10 cellular contexts compared by ENCODE assay signal in the genomic region with DNA sequence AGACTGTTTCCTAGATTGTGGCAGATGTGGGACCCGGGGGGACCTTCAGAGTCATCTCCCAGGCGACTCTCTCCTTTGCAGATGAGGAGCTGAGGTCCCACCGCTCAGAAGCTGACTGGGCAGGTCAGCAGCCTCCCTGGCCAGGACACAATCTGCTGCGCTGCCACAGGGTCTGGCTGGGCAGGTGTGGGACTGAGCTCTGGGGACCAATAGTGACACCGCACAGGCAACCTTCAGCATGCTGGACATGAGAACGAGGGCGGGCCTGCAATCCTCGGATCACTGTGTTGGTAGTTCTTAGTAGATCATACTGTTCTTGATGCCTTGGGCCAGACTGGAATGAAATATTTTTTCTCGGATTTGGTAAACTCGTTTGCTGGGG. TPM values are rescaled to one million over a fixed set of nuclear protein-coding genes. Genes with fewer than 3 reads are reported as not detected.
DNase-seq lines count a peak whose midpoint lies in the region; ATAC-seq, FAIRE-seq and TF ChIP-seq lines count a peak whose summit lies in the region.
"Had no signal": no experiment of that assay in that cellular context is flagged by ENCODE, and none has a peak within 500 bp of the region (broad histone marks: within the 10 kb centered on the region; RNA-seq: fewer than 3 reads in every experiment).

No MANE protein-coding gene starts in this region.

- H3K36me3 ChIP-seq in GM23338 (ENCODE audit: insufficient read depth) (peaks cover 24% of the 10 kb centered on the region), kidney (ENCODE audit: control insufficient read depth in 1 of 2, insufficient read depth in 2 of 2, low read length in 2 of 2) (peaks cover 2 to 6% of the 10 kb centered on the region in 2 donors)

- H3K27ac ChIP-seq in GM23338 (ENCODE audit: low read depth) (peak overlapping the region; percentile 81; the same call in 1 of the 2 replicates), caudate nucleus (ENCODE audit: low read depth, low read length) (peak overlapping the region; percentile 91), kidney (ENCODE audit: low read depth in 2 of 2, low read length in 2 of 2) (peak overlapping the region; percentile 88 to 96)

- H3K4me1 ChIP-seq in GM23338 (ENCODE audit: insufficient read depth) (peaks cover 47% of the 10 kb centered on the region), kidney (ENCODE audit: control insufficient read depth in 1 of 2, insufficient read depth in 1 of 2, low read depth in 1 of 2, low read length in 2 of 2) (peaks cover 18 to 24% of the 10 kb centered on the region in 2 donors)

- intact Hi-C loops in kidney (cut with DNase I), result no loop called here

- no peak overlapping the region for H3K4me3 Mint-ChIP-seq in GM23338

- H3K4me1 Mint-ChIP-seq in GM23338, result peaks cover 52% of the 10 kb centered on the region

- no peak overlapping the region for H3K4me3 ChIP-seq in GM23338
- peak overlapping the region; percentile 4 to 35 for H3K4me3 ChIP-seq in kidney (ENCODE audit: low read length in 2 of 2)
- H3K4me3 ChIP-seq in skeletal muscle cell (ENCODE audit: low read depth, low read length), result peak overlapping the region; percentile 29

- H3F3A ChIP-seq in GM23338 (replicated peaks; ENCODE audit: low read depth), result peaks cover 27% of the 10 kb centered on the region

- ATAC-seq in GM23338 (no peak), HG02938 (IDR thresholded peaks at IDR 0.05; ENCODE audit: unreplicated experiment) (no peak), GM18861 (IDR thresholded peaks at IDR 0.05; ENCODE audit: unreplicated experiment) (no peak)

- peaks cover 0 to 7% of the 10 kb centered on the region in 2 donors for H3K9me3 ChIP-seq in kidney (ENCODE audit: control insufficient read depth in 1 of 2, low read length in 2 of 2)

- TF ChIP-seq CTCF in GM23338 (conservative IDR thresholded peaks at IDR 0.05; ENCODE audit: low read depth in 2 of 2) (no peak), kidney (IDR thresholded peaks at IDR 0.05; ENCODE audit: borderline replicate concordance, extremely low read depth, insufficient read depth) (no peak)

- H3K27me3 ChIP-seq in GM23338 (ENCODE audit: insufficient read depth), result no peaks in the 10 kb centered on the region

- no peak for FAIRE-seq in kidney (lab: Jason Lieb, UNC)

- H3K27me3 Mint-ChIP-seq in GM23338 (ENCODE audit: insufficient read depth, low read depth, poor library complexity), result peaks cover 13% of the 10 kb centered on the region

- no peaks in the 10 kb centered on the region for H3K79me2 ChIP-seq in GM23338 (replicated peaks; ENCODE audit: insufficient read depth)

- no peak overlapping the region for H2AFZ ChIP-seq in GM23338

- H3K9ac ChIP-seq in kidney (ENCODE audit: low read length in 2 of 2), result peak overlapping the region; percentile 17 to 65

- H3K4me2 ChIP-seq in GM23338, result peak overlapping the region; percentile 40; the same call in 1 of the 2 replicates

- peak overlapping the region; percentile 69 for H3K27ac Mint-ChIP-seq in GM23338

- H4K20me1 ChIP-seq in GM23338 (replicated peaks; ENCODE audit: insufficient read depth), result no peaks in the 10 kb centered on the region

- H3K36me3 Mint-ChIP-seq in GM23338 (ENCODE audit: low read depth), result peaks cover 75% of the 10 kb centered on the region

- peaks cover 68% of the 10 kb centered on the region for H3K9me3 Mint-ChIP-seq in GM23338

- H3K9me2 ChIP-seq in GM23338 (ENCODE audit: insufficient read depth), result peaks cover 3% of the 10 kb centered on the region; the same call in 1 of the 2 replicates

- DNase-seq in GM23338 (ENCODE audit: low spot score) (no peak), caudate nucleus (lab: John Stamatoyannopoulos, UW) (peak in 1 of 61 donors; percentile 67), kidney (no peak), skeletal muscle cell (ENCODE audit: low read depth) (no peak), AG20443 (ENCODE audit: low spot score) (no peak), dermis blood vessel endothelial cell (no peak)

TF ChIP-seq in GM23338, 12 proteins besides CTCF, POLR2A, EP300 and RAD21 (continues in another document):
- TF ChIP-seq, protein P1, sequence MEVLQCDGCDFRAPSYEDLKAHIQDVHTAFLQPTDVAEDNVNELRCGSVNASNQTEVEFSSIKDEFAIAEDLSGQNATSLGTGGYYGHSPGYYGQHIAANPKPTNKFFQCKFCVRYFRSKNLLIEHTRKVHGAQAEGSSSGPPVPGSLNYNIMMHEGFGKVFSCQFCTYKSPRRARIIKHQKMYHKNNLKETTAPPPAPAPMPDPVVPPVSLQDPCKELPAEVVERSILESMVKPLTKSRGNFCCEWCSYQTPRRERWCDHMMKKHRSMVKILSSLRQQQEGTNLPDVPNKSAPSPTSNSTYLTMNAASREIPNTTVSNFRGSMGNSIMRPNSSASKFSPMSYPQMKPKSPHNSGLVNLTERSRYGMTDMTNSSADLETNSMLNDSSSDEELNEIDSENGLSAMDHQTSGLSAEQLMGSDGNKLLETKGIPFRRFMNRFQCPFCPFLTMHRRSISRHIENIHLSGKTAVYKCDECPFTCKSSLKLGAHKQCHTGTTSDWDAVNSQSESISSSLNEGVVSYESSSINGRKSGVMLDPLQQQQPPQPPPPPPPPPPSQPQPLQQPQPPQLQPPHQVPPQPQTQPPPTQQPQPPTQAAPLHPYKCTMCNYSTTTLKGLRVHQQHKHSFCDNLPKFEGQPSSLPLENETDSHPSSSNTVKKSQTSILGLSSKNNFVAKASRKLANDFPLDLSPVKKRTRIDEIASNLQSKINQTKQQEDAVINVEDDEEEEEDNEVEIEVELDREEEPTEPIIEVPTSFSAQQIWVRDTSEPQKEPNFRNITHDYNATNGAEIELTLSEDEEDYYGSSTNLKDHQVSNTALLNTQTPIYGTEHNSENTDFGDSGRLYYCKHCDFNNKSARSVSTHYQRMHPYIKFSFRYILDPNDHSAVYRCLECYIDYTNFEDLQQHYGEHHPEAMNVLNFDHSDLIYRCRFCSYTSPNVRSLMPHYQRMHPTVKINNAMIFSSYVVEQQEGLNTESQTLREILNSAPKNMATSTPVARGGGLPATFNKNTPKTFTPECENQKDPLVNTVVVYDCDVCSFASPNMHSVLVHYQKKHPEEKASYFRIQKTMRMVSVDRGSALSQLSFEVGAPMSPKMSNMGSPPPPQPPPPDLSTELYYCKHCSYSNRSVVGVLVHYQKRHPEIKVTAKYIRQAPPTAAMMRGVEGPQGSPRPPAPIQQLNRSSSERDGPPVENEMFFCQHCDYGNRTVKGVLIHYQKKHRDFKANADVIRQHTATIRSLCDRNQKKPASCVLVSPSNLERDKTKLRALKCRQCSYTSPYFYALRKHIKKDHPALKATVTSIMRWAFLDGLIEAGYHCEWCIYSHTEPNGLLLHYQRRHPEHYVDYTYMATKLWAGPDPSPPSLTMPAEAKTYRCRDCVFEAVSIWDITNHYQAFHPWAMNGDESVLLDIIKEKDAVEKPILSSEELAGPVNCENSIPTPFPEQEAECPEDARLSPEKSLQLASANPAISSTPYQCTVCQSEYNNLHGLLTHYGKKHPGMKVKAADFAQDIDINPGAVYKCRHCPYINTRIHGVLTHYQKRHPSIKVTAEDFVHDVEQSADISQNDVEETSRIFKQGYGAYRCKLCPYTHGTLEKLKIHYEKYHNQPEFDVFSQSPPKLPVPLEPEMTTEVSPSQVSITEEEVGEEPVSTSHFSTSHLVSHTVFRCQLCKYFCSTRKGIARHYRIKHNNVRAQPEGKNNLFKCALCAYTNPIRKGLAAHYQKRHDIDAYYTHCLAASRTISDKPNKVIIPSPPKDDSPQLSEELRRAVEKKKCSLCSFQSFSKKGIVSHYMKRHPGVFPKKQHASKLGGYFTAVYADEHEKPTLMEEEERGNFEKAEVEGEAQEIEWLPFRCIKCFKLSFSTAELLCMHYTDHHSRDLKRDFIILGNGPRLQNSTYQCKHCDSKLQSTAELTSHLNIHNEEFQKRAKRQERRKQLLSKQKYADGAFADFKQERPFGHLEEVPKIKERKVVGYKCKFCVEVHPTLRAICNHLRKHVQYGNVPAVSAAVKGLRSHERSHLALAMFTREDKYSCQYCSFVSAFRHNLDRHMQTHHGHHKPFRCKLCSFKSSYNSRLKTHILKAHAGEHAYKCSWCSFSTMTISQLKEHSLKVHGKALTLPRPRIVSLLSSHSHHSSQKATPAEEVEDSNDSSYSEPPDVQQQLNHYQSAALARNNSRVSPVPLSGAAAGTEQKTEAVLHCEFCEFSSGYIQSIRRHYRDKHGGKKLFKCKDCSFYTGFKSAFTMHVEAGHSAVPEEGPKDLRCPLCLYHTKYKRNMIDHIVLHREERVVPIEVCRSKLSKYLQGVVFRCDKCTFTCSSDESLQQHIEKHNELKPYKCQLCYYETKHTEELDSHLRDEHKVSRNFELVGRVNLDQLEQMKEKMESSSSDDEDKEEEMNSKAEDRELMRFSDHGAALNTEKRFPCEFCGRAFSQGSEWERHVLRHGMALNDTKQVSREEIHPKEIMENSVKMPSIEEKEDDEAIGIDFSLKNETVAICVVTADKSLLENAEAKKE (CRISPR knock-in tag; IDR thresholded peaks at IDR 0.05), result no peak
- TF ChIP-seq ZNF331 (CRISPR knock-in tag; IDR thresholded peaks at IDR 0.05; ENCODE audit: low read depth) (no peak), JUNB (IDR thresholded peaks at IDR 0.05; ENCODE audit: unreplicated experiment) (no peak)

RNA-seq across cellular contexts. Expression of a gene that starts 20.5 kb away (rescaled TPM):
- 0.59 and 1.1 TPM in 2 replicates for total RNA-seq in GM23338 (2014; rRNA removed; shearing (Covaris generic))
- polyA plus RNA-seq in GM23338 (2016; fragmentation: Nextera tagmentation; extraction: Ambion mirVana) (1.4 and 1.5 TPM in 2 replicates), kidney (ENCODE audit: insufficient read depth, low read depth, low replicate concordance) (not detected)
- total RNA-seq in kidney (0.22 TPM), dermis blood vessel endothelial cell (not detected in 2 replicates)
- total RNA-seq: T-helper 1 cell treated with Interleukin-12 subunit alpha and Interleukin-12 subunit beta and Interleukin-4 antibody, amounts not matched to agents 30 ng/mL and 1 ng/mL, for 36 hours; ureter had no signal

RNA-seq across cellular contexts. Expression of a gene that starts 50.6 kb away (rescaled TPM):
- total RNA-seq in GM23338 (2014; rRNA removed; shearing (Covaris generic)), result 29.0 and 59.1 TPM in 2 replicates
- polyA plus RNA-seq in GM23338 (2016; fragmentation: Nextera tagmentation; extraction: Ambion mirVana) (7.1 and 9.1 TPM in 2 replicates), kidney (ENCODE audit: insufficient read depth, low read depth, low replicate concordance) (1.8 TPM)
- total RNA-seq in kidney (5.9 TPM), dermis blood vessel endothelial cell (not detected in 2 replicates)
- total RNA-seq: T-helper 1 cell treated with Interleukin-12 subunit alpha and Interleukin-12 subunit beta and Interleukin-4 antibody, amounts not matched to agents 30 ng/mL and 1 ng/mL, for 36 hours had no signal

RNA-seq across cellular contexts. Expression of a gene that starts 59.2 kb away (rescaled TPM):
- total RNA-seq in GM23338 (2014; rRNA removed; shearing (Covaris generic)), result 94.0 and 101 TPM in 2 replicates
- polyA plus RNA-seq in GM23338 (2016; fragmentation: Nextera tagmentation; extraction: Ambion mirVana) (209 and 239 TPM in 2 replicates), kidney (ENCODE audit: insufficient read depth, low read depth, low replicate concordance) (123 TPM)
- total RNA-seq in kidney (92.7 TPM), dermis blood vessel endothelial cell (71.0 and 73.0 TPM in 2 replicates)
